ENCODE assay signal across 19 cellular contexts in genomic region chr4:85682391-85682790, GRCh38.
A peak's percentile ranks its signal among the peaks of the same experiment; 100 is the strongest.
DNase-seq lines count a peak whose midpoint lies in the region; ATAC-seq and TF ChIP-seq lines count a peak whose summit lies in the region.
"Had no signal": no experiment of that assay in that cellular context is flagged by ENCODE, and none has a peak within 500 bp of the region (broad histone marks: within the 10 kb centered on the region; RNA-seq: fewer than 3 reads in every experiment).

No MANE protein-coding gene starts in this region.

- no peak; the same call in 2 of the 3 replicates for ATAC-seq in GM23338
- no peak for ATAC-seq in stimulated activated memory B cell treated with anti-CD40 and anti-IgM and Interleukin-4, amounts not matched to agents 10 μg/mL and 1 μg/mL and 100 μg/mL, for 72 hours

- H3K4me1 Mint-ChIP-seq in GM23338, result peaks cover 17% of the 10 kb centered on the region; the same call in 2 of the 3 replicates
- H3K4me1 Mint-ChIP-seq in stimulated activated memory B cell treated with anti-CD40 and anti-IgM and Interleukin-4, amounts not matched to agents 10 μg/mL and 1 μg/mL and 100 μg/mL, for 72 hours, result peaks cover 39% of the 10 kb centered on the region

- no peaks in the 10 kb centered on the region for H3K9me2 ChIP-seq in GM23338 (ENCODE audit: insufficient read depth)

- H3F3A ChIP-seq in GM23338 (replicated peaks; ENCODE audit: low read depth), result no peaks in the 10 kb centered on the region

- no peaks in the 10 kb centered on the region; the same call in 1 of the 2 replicates for H3K9me3 ChIP-seq in SK-N-MC (ENCODE audit: low read depth, low read length)
- H3K9me3 ChIP-seq: BE2C, SJCRH30 had no signal

- DNase-seq in GM23338 (ENCODE audit: low spot score), result no peak
- DNase-seq in SK-N-MC (ENCODE audit: low read depth, low spot score), result no peak
- no peak for DNase-seq in dorsolateral prefrontal cortex
- no peak for DNase-seq in DMS53 treated with DMSO at 0.1 percent for 48 hours (lab: John Stamatoyannopoulos, UW; ENCODE audit: unreplicated experiment)
- no peak for DNase-seq in midbrain (lab: John Stamatoyannopoulos, UW)
- DNase-seq in SW 1271 (lab: John Stamatoyannopoulos, UW), result no peak
- DNase-seq: BE2C, DMS79 treated with DMSO at 0.1 percent for 48 hours, H9, HFFc6, NCI-H1105, NCI-H146, NCI-H2029 treated with DMSO at 0.1 percent for 48 hours, NCI-H226, NCI-H524 treated with DMSO at 0.1 percent for 48 hours, NCI-H82, SJCRH30 had no signal

- H3K79me2 ChIP-seq in GM23338 (replicated peaks; ENCODE audit: insufficient read depth), result no peaks in the 10 kb centered on the region

- peak overlapping the region; percentile 33 for H3K9ac ChIP-seq in SK-N-MC (ENCODE audit: insufficient read length)
- H3K9ac ChIP-seq: KMS-11 had no signal

- no peak overlapping the region for H3K4me3 ChIP-seq in GM23338
- H3K4me3 ChIP-seq in SK-N-MC, result peak overlapping the region; percentile 62
- no peak overlapping the region for H3K4me3 ChIP-seq in dorsolateral prefrontal cortex
- H3K4me3 ChIP-seq: SJCRH30 had no signal

- no peak overlapping the region for H3K27ac Mint-ChIP-seq in GM23338
- peak overlapping the region; percentile 71 for H3K27ac Mint-ChIP-seq in stimulated activated memory B cell treated with anti-CD40 and anti-IgM and Interleukin-4, amounts not matched to agents 10 μg/mL and 1 μg/mL and 100 μg/mL, for 72 hours
- H3K27ac Mint-ChIP-seq: H9 had no signal

- no peak overlapping the region for H3K4me3 Mint-ChIP-seq in GM23338
- H3K4me3 Mint-ChIP-seq in stimulated activated memory B cell treated with anti-CD40 and anti-IgM and Interleukin-4, amounts not matched to agents 10 μg/mL and 1 μg/mL and 100 μg/mL, for 72 hours, result no peak overlapping the region
- H3K4me3 Mint-ChIP-seq: H9, HFFc6 had no signal

- H3K27me3 Mint-ChIP-seq in GM23338 (ENCODE audit: insufficient read depth, low read depth, poor library complexity), result no peaks in the 10 kb centered on the region
- H3K27me3 Mint-ChIP-seq in stimulated activated memory B cell treated with anti-CD40 and anti-IgM and Interleukin-4, amounts not matched to agents 10 μg/mL and 1 μg/mL and 100 μg/mL, for 72 hours, result no peaks in the 10 kb centered on the region

- H3K4me2 ChIP-seq in GM23338, result 0 out of 2 replicates have a peak overlapping the region, but pooled peaks have one; percentile 20
- H3K4me2 ChIP-seq: KMS-11 had no signal

- TF ChIP-seq CTCF in GM23338 (conservative IDR thresholded peaks at IDR 0.05; ENCODE audit: low read depth in 2 of 2) (no peak), dorsolateral prefrontal cortex (IDR thresholded peaks at IDR 0.05 in 54 of 56, conservative IDR thresholded peaks at IDR 0.05 in 2 of 56; ENCODE audit: low read depth in 1 of 56, partially characterized antibody in 56 of 56) (no peak)

- H3K4me1 ChIP-seq in GM23338 (ENCODE audit: insufficient read depth), result peaks cover 12% of the 10 kb centered on the region
- H3K4me1 ChIP-seq: BE2C had no signal

- H3K27ac ChIP-seq in GM23338 (ENCODE audit: low read depth) (no peak overlapping the region), SK-N-MC (peak overlapping the region; percentile 98), dorsolateral prefrontal cortex (peak overlapping the region in 40 of 59 donors; percentile 10 to 89 (median 57))
- H3K27ac ChIP-seq: KMS-11, SJCRH30 had no signal

- H3K36me3 ChIP-seq in GM23338 (ENCODE audit: insufficient read depth), result no peaks in the 10 kb centered on the region
- H3K36me3 ChIP-seq in SK-N-MC (ENCODE audit: insufficient read depth, low read length), result no peaks in the 10 kb centered on the region
- H3K36me3 ChIP-seq: BE2C, SJCRH30 had no signal

- no peaks in the 10 kb centered on the region for H4K20me1 ChIP-seq in GM23338 (replicated peaks; ENCODE audit: insufficient read depth)

- H2AFZ ChIP-seq in GM23338, result no peak overlapping the region

- no peaks in the 10 kb centered on the region for H3K9me3 Mint-ChIP-seq in GM23338
- H3K9me3 Mint-ChIP-seq in stimulated activated memory B cell treated with anti-CD40 and anti-IgM and Interleukin-4, amounts not matched to agents 10 μg/mL and 1 μg/mL and 100 μg/mL, for 72 hours, result no peaks in the 10 kb centered on the region
- H3K9me3 Mint-ChIP-seq: H9, HFFc6 had no signal

- intact Hi-C loops in dorsolateral prefrontal cortex (cut with DNase I), result no loop called here

- H3K36me3 Mint-ChIP-seq in GM23338 (ENCODE audit: low read depth), result no peaks in the 10 kb centered on the region
- H3K36me3 Mint-ChIP-seq in stimulated activated memory B cell treated with anti-CD40 and anti-IgM and Interleukin-4, amounts not matched to agents 10 μg/mL and 1 μg/mL and 100 μg/mL, for 72 hours, result peaks cover 20% of the 10 kb centered on the region

- H3K27me3 ChIP-seq in GM23338 (ENCODE audit: insufficient read depth) (no peaks in the 10 kb centered on the region), dorsolateral prefrontal cortex (no peaks in the 10 kb centered on the region)
- H3K27me3 ChIP-seq: BE2C, SJCRH30 had no signal

TF ChIP-seq in GM23338, 12 proteins besides CTCF, POLR2A, EP300 and RAD21 (continues in another document):
- TF ChIP-seq NANOG (IDR thresholded peaks at IDR 0.05; ENCODE audit: borderline replicate concordance) (no peak), STAT1 (IDR thresholded peaks at IDR 0.05; ENCODE audit: unreplicated experiment) (no peak), JUNB (IDR thresholded peaks at IDR 0.05; ENCODE audit: unreplicated experiment) (no peak), ZNF462 (CRISPR knock-in tag; IDR thresholded peaks at IDR 0.05) (no peak), ZNF114 (CRISPR knock-in tag; IDR thresholded peaks at IDR 0.05) (no peak), ZNF331 (CRISPR knock-in tag; IDR thresholded peaks at IDR 0.05; ENCODE audit: low read depth) (no peak), EZH2phosphoT487 (IDR thresholded peaks at IDR 0.05; ENCODE audit: unreplicated experiment) (no peak), CREB1 (CRISPR knock-in tag; IDR thresholded peaks at IDR 0.05; ENCODE audit: low read depth) (no peak)
